Comparison of ENCODE assay signal across 1 cellular context in genomic region chr2:175457846-175458408, GRCh38.
TF ChIP-seq lines count a peak whose summit lies in the region.

No MANE protein-coding gene starts in this region.

TF ChIP-seq in GM23338, 12 proteins besides CTCF, POLR2A, EP300 and RAD21 (continued from another document):
- TF ChIP-seq, protein P1, sequence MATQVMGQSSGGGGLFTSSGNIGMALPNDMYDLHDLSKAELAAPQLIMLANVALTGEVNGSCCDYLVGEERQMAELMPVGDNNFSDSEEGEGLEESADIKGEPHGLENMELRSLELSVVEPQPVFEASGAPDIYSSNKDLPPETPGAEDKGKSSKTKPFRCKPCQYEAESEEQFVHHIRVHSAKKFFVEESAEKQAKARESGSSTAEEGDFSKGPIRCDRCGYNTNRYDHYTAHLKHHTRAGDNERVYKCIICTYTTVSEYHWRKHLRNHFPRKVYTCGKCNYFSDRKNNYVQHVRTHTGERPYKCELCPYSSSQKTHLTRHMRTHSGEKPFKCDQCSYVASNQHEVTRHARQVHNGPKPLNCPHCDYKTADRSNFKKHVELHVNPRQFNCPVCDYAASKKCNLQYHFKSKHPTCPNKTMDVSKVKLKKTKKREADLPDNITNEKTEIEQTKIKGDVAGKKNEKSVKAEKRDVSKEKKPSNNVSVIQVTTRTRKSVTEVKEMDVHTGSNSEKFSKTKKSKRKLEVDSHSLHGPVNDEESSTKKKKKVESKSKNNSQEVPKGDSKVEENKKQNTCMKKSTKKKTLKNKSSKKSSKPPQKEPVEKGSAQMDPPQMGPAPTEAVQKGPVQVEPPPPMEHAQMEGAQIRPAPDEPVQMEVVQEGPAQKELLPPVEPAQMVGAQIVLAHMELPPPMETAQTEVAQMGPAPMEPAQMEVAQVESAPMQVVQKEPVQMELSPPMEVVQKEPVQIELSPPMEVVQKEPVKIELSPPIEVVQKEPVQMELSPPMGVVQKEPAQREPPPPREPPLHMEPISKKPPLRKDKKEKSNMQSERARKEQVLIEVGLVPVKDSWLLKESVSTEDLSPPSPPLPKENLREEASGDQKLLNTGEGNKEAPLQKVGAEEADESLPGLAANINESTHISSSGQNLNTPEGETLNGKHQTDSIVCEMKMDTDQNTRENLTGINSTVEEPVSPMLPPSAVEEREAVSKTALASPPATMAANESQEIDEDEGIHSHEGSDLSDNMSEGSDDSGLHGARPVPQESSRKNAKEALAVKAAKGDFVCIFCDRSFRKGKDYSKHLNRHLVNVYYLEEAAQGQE (IDR thresholded peaks at IDR 0.05; ENCODE audit: unreplicated experiment): no peak
- TF ChIP-seq STAT1 (IDR thresholded peaks at IDR 0.05; ENCODE audit: unreplicated experiment) (no peak), JUNB (IDR thresholded peaks at IDR 0.05; ENCODE audit: unreplicated experiment) (no peak), ZNF114 (CRISPR knock-in tag; IDR thresholded peaks at IDR 0.05) (no peak), CREB1 (CRISPR knock-in tag; IDR thresholded peaks at IDR 0.05; ENCODE audit: low read depth) (no peak)
